8 cellular contexts compared by ENCODE assay signal in the genomic region with DNA sequence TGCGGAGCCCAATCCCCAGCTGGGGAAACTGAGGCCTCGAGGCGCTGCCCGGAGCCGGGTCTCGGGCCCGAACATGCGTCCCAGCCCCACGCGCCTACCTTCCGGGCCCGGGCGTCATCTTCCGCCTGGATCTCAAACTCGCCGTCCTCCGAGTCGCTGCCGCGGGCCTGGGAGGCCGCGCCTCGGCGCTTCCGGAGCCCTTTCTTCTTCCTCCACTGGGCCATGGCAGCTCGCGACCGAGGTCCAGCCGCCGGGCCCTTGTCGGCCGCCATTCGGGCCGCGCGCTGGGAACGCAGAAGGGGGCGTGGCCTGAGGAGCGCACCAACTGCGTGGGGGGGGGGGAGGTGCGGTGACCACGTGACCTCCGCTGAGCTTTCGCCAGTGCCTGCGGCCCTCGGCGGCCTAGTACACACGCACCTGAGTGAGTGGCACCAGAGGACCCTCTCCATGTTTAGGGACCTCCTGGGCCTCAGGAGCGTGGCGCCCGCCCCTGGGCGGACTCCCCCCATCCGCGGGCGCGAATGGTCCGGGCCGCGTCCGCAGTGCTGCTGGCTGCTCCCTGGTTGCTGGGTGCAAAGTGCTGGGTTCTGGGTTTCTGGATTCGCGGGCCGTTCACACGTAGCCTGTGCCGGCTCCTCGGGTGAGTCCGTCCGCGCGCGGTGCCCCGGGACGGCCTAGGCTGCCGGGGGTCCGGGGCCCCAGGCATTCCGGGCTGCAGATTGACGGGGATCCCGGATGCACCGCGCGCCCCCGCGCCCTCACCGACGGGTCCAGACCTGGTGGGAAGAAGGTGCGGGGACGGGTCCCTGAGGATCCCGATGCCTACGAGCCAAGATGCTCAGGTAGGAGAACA. TPM values are rescaled to one million over a fixed set of nuclear protein-coding genes. Genes with fewer than 3 reads are reported as not detected.
A peak's percentile ranks its signal among the peaks of the same experiment; 100 is the strongest.
DNase-seq lines count a peak whose midpoint lies in the region; ATAC-seq and TF ChIP-seq lines count a peak whose summit lies in the region.

A gene with protein sequence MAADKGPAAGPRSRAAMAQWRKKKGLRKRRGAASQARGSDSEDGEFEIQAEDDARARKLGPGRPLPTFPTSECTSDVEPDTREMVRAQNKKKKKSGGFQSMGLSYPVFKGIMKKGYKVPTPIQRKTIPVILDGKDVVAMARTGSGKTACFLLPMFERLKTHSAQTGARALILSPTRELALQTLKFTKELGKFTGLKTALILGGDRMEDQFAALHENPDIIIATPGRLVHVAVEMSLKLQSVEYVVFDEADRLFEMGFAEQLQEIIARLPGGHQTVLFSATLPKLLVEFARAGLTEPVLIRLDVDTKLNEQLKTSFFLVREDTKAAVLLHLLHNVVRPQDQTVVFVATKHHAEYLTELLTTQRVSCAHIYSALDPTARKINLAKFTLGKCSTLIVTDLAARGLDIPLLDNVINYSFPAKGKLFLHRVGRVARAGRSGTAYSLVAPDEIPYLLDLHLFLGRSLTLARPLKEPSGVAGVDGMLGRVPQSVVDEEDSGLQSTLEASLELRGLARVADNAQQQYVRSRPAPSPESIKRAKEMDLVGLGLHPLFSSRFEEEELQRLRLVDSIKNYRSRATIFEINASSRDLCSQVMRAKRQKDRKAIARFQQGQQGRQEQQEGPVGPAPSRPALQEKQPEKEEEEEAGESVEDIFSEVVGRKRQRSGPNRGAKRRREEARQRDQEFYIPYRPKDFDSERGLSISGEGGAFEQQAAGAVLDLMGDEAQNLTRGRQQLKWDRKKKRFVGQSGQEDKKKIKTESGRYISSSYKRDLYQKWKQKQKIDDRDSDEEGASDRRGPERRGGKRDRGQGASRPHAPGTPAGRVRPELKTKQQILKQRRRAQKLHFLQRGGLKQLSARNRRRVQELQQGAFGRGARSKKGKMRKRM (minus strand): TSS at position 299 of the 853 bp plus-strand sequence. CDS start 27 bp downstream, at position 272.
A gene with protein sequence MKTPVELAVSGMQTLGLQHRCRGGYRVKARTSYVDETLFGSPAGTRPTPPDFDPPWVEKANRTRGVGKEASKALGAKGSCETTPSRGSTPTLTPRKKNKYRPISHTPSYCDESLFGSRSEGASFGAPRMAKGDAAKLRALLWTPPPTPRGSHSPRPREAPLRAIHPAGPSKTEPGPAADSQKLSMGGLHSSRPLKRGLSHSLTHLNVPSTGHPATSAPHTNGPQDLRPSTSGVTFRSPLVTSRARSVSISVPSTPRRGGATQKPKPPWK (plus strand): TSS at position 542 of the 853 bp plus-strand sequence. CDS start 1,026 bp downstream, outside the sequence.

- WGBS in suprapubic skin, result under 1% methylated on average over 52 of the region's 89 CpGs

- H3K4me3 ChIP-seq in LNCaP clone FGC (ENCODE audit: low read depth, low read length) (peak within 1 kb of the TSS; percentile 88), suprapubic skin (peak within 1 kb of the TSS; percentile 99)

- TF ChIP-seq CTCF in LNCaP clone FGC (IDR thresholded peaks at IDR 0.05; ENCODE audit: control insufficient read depth, extremely low read depth, insufficient read depth), result no peak
- no peak for TF ChIP-seq CTCF in omental fat pad (IDR thresholded peaks at IDR 0.05)
- no peak for TF ChIP-seq CTCF in suprapubic skin (IDR thresholded peaks at IDR 0.05)

- in situ Hi-C loops in G401 (cut with HindIII; ENCODE audit: low sequenced_read_pairs), result no loop called here

- TF ChIP-seq EP300 in suprapubic skin (IDR thresholded peaks at IDR 0.05), result no peak

- H3K9me3 ChIP-seq in suprapubic skin, result no peaks in the 10 kb centered on the region

- DNase-seq in G401 (ENCODE audit: low spot score) (peak; percentile 78), GOT3 (lab: John Stamatoyannopoulos, UW) (peak; percentile 73), LNCaP clone FGC (ENCODE audit: low read depth) (peak; percentile 56), glomerular endothelial cell (ENCODE audit: extremely low read depth, low read depth, low spot score) (no peak), omental fat pad (ENCODE audit: low spot score) (peak; percentile 54), suprapubic skin (ENCODE audit: low spot score in 2 of 2) (peak; percentile 88 to 89)
- DNase-seq in activated naive CD4-positive, alpha-beta T cell treated with anti-CD3 and anti-CD28 coated beads, Interleukin-2, amount 50 U/mL, for 16 hours, result peak; percentile 82

- peaks cover 45% of the 10 kb centered on the region for H3K4me1 ChIP-seq in suprapubic skin

- TF ChIP-seq POLR2A in suprapubic skin (IDR thresholded peaks at IDR 0.05), result peak in 1 of 2 donors; percentile 60

- H3K36me3 ChIP-seq in suprapubic skin, result peaks cover 9% of the 10 kb centered on the region

- H3K27me3 ChIP-seq in suprapubic skin, result no peaks in the 10 kb centered on the region

- peak; percentile 78 for ATAC-seq in SK-N-SH treated with all-trans-retinoic acid at 6 μM for 48 hours
- ATAC-seq in omental fat pad (ENCODE audit: low FRiP score), result peak; percentile 90

- H3K27ac ChIP-seq in suprapubic skin, result peak within 1 kb of the TSS; percentile 99

TF ChIP-seq in SK-N-SH treated with all-trans-retinoic acid at 6 μM for 48 hours, 23 proteins besides CTCF, POLR2A, EP300 and RAD21:
- peak; percentile 51; the same call in 1 of the 2 replicates for TF ChIP-seq CSDC2 (CRISPR knock-in tag; IDR thresholded peaks at IDR 0.05)
- TF ChIP-seq ISL1 (CRISPR knock-in tag; IDR thresholded peaks at IDR 0.05), result no peak
- TF ChIP-seq, protein P1, sequence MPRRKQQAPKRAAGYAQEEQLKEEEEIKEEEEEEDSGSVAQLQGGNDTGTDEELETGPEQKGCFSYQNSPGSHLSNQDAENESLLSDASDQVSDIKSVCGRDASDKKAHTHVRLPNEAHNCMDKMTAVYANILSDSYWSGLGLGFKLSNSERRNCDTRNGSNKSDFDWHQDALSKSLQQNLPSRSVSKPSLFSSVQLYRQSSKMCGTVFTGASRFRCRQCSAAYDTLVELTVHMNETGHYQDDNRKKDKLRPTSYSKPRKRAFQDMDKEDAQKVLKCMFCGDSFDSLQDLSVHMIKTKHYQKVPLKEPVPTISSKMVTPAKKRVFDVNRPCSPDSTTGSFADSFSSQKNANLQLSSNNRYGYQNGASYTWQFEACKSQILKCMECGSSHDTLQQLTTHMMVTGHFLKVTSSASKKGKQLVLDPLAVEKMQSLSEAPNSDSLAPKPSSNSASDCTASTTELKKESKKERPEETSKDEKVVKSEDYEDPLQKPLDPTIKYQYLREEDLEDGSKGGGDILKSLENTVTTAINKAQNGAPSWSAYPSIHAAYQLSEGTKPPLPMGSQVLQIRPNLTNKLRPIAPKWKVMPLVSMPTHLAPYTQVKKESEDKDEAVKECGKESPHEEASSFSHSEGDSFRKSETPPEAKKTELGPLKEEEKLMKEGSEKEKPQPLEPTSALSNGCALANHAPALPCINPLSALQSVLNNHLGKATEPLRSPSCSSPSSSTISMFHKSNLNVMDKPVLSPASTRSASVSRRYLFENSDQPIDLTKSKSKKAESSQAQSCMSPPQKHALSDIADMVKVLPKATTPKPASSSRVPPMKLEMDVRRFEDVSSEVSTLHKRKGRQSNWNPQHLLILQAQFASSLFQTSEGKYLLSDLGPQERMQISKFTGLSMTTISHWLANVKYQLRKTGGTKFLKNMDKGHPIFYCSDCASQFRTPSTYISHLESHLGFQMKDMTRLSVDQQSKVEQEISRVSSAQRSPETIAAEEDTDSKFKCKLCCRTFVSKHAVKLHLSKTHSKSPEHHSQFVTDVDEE (CRISPR knock-in tag; IDR thresholded peaks at IDR 0.05), result no peak

RNA-seq across cellular contexts. Expression of the first gene that starts in this region (rescaled TPM):
- 63.1 and 130 TPM in 2 replicates for total RNA-seq in G401 (2014; rRNA removed; shearing (Covaris generic))
- total RNA-seq in glomerular endothelial cell (57.5 and 71.2 TPM in 2 replicates), omental fat pad (10 to 100 TPM; 42.4 to 67.0 (median 51.8) TPM), suprapubic skin (10 to 100 TPM; 53.9 to 71.8 (median 63.9) TPM)

RNA-seq across cellular contexts. Expression of the second gene that starts in this region (rescaled TPM):
- 63.7 and 69.2 TPM in 2 replicates for total RNA-seq in G401 (2014; rRNA removed; shearing (Covaris generic))
- total RNA-seq in glomerular endothelial cell (24.3 and 33.0 TPM in 2 replicates), omental fat pad (10 to 100 TPM in 3 of 4 donors, 1 to 10 TPM in 1; 7.9 to 14.3 (median 11.5) TPM), suprapubic skin (10 to 100 TPM; 14.7 to 21.7 (median 16.9) TPM)
